ENCODE assay signal across 1 cellular context in the genomic region with DNA sequence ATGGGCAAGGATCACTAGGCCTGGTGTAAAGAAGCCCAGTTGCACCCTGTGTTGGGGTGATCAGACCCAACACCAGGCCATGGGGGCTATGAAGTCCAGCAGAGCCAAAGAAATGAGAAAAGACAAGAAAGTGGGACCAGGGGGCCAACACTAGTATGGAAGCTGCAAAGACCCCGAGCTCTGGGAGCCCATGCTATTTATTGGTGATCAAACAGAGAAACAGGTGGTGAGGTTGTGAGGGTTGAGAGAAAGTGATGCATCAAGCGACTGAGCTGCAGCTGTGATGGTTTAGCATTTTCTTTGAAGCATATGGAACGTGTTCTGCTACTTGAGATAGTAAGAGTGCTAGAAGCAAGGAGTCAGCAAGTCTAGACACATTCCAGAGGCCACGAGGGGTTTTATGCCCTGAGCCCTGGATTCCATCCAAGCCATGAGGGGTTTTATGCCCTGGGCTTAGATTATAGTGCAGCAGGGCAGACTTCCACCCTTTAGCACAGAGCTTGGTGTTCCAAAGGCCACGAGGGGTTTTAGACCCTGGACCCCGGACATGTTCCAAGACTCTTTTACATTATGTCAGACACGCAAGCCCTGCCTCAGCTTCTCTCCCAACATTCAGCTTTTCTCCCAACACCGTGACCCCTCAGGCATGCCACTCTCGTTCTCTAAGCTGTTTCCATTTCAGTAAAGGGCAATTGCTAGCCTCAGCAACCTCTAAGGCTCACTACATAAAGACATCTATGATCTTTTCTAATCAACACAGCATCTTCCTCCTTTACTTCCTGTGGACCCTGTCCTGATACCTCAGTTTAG.
A peak's percentile ranks its signal among the peaks of the same experiment; 100 is the strongest.
TF ChIP-seq lines count a peak whose summit lies in the region.

No MANE protein-coding gene starts in this region.

TF ChIP-seq in HepG2, 621 proteins besides CTCF, POLR2A, EP300 and RAD21 (continued from another document):
- TF ChIP-seq, protein P1, sequence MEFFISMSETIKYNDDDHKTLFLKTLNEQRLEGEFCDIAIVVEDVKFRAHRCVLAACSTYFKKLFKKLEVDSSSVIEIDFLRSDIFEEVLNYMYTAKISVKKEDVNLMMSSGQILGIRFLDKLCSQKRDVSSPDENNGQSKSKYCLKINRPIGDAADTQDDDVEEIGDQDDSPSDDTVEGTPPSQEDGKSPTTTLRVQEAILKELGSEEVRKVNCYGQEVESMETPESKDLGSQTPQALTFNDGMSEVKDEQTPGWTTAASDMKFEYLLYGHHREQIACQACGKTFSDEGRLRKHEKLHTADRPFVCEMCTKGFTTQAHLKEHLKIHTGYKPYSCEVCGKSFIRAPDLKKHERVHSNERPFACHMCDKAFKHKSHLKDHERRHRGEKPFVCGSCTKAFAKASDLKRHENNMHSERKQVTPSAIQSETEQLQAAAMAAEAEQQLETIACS (CRISPR knock-in tag; IDR thresholded peaks at IDR 0.05) = no peak
- TF ChIP-seq MTA1 (CRISPR knock-in tag; IDR thresholded peaks at IDR 0.05; ENCODE audit: borderline replicate concordance) (no peak), TAF15 (IDR thresholded peaks at IDR 0.05; ENCODE audit: low read depth, low read length, poor library complexity, severe bottlenecking) (no peak), ZBTB3 (CRISPR knock-in tag; IDR thresholded peaks at IDR 0.05; ENCODE audit: borderline replicate concordance, low read depth) (no peak), EEA1 (CRISPR knock-in tag; IDR thresholded peaks at IDR 0.05; ENCODE audit: borderline replicate concordance) (no peak), HHEX (CRISPR knock-in tag; IDR thresholded peaks at IDR 0.05) (no peak), ZNF564 (CRISPR knock-in tag; IDR thresholded peaks at IDR 0.05) (0 out of 2 replicates have a peak, but pooled peaks have one; percentile 6), ZBTB1 (CRISPR knock-in tag; IDR thresholded peaks at IDR 0.05; ENCODE audit: borderline replicate concordance) (no peak), ZNF724P (CRISPR knock-in tag; IDR thresholded peaks at IDR 0.05; ENCODE audit: borderline replicate concordance) (no peak), REXO4 (CRISPR knock-in tag; IDR thresholded peaks at IDR 0.05; ENCODE audit: borderline replicate concordance) (no peak), ZNF713 (CRISPR knock-in tag; IDR thresholded peaks at IDR 0.05) (no peak), ZBTB8A (CRISPR knock-in tag; IDR thresholded peaks at IDR 0.05; ENCODE audit: borderline replicate concordance, low read depth) (no peak), MTA3 (CRISPR knock-in tag; IDR thresholded peaks at IDR 0.05) (no peak), ZNF780A (CRISPR knock-in tag; IDR thresholded peaks at IDR 0.05) (no peak), SMAD3 (CRISPR knock-in tag; IDR thresholded peaks at IDR 0.05) (no peak), AGO2 (optimal IDR thresholded peaks at IDR 0.05; ENCODE audit: low read depth, low read length) (peak; percentile 33), PHF8 (CRISPR knock-in tag; IDR thresholded peaks at IDR 0.05) (peak; percentile 41; the same call in 1 of the 2 replicates), RFX1 (IDR thresholded peaks at IDR 0.05) (no peak), ZNF547 (CRISPR knock-in tag; IDR thresholded peaks at IDR 0.05) (no peak), SMC3 (IDR thresholded peaks at IDR 0.05; ENCODE audit: low read length) (no peak), ZSCAN22 (CRISPR knock-in tag; IDR thresholded peaks at IDR 0.05) (no peak)
- TF ChIP-seq, protein P2, sequence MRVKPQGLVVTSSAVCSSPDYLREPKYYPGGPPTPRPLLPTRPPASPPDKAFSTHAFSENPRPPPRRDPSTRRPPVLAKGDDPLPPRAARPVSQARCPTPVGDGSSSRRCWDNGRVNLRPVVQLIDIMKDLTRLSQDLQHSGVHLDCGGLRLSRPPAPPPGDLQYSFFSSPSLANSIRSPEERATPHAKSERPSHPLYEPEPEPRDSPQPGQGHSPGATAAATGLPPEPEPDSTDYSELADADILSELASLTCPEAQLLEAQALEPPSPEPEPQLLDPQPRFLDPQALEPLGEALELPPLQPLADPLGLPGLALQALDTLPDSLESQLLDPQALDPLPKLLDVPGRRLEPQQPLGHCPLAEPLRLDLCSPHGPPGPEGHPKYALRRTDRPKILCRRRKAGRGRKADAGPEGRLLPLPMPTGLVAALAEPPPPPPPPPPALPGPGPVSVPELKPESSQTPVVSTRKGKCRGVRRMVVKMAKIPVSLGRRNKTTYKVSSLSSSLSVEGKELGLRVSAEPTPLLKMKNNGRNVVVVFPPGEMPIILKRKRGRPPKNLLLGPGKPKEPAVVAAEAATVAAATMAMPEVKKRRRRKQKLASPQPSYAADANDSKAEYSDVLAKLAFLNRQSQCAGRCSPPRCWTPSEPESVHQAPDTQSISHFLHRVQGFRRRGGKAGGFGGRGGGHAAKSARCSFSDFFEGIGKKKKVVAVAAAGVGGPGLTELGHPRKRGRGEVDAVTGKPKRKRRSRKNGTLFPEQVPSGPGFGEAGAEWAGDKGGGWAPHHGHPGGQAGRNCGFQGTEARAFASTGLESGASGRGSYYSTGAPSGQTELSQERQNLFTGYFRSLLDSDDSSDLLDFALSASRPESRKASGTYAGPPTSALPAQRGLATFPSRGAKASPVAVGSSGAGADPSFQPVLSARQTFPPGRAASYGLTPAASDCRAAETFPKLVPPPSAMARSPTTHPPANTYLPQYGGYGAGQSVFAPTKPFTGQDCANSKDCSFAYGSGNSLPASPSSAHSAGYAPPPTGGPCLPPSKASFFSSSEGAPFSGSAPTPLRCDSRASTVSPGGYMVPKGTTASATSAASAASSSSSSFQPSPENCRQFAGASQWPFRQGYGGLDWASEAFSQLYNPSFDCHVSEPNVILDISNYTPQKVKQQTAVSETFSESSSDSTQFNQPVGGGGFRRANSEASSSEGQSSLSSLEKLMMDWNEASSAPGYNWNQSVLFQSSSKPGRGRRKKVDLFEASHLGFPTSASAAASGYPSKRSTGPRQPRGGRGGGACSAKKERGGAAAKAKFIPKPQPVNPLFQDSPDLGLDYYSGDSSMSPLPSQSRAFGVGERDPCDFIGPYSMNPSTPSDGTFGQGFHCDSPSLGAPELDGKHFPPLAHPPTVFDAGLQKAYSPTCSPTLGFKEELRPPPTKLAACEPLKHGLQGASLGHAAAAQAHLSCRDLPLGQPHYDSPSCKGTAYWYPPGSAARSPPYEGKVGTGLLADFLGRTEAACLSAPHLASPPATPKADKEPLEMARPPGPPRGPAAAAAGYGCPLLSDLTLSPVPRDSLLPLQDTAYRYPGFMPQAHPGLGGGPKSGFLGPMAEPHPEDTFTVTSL (CRISPR knock-in tag; IDR thresholded peaks at IDR 0.05; ENCODE audit: borderline replicate concordance) = no peak
- TF ChIP-seq, protein P3, sequence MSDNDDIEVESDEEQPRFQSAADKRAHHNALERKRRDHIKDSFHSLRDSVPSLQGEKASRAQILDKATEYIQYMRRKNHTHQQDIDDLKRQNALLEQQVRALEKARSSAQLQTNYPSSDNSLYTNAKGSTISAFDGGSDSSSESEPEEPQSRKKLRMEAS (IDR thresholded peaks at IDR 0.05) = no peak; the same call in 1 of the 2 replicates
- TF ChIP-seq, protein P4, sequence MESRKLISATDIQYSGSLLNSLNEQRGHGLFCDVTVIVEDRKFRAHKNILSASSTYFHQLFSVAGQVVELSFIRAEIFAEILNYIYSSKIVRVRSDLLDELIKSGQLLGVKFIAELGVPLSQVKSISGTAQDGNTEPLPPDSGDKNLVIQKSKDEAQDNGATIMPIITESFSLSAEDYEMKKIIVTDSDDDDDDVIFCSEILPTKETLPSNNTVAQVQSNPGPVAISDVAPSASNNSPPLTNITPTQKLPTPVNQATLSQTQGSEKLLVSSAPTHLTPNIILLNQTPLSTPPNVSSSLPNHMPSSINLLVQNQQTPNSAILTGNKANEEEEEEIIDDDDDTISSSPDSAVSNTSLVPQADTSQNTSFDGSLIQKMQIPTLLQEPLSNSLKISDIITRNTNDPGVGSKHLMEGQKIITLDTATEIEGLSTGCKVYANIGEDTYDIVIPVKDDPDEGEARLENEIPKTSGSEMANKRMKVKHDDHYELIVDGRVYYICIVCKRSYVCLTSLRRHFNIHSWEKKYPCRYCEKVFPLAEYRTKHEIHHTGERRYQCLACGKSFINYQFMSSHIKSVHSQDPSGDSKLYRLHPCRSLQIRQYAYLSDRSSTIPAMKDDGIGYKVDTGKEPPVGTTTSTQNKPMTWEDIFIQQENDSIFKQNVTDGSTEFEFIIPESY (CRISPR knock-in tag; IDR thresholded peaks at IDR 0.05) = no peak
- TF ChIP-seq, protein P5, sequence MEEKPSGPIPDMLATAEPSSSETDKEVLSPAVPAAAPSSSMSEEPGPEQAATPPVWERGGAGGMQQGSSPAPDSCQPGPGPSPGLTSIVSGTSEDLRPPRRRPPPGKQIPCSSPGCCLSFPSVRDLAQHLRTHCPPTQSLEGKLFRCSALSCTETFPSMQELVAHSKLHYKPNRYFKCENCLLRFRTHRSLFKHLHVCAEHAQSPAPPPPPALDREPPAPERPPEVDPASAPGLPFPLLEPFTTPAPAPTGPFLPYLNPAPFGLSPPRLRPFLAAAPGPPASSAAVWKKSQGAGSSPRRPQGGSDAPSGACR (CRISPR knock-in tag; IDR thresholded peaks at IDR 0.05) = no peak
- TF ChIP-seq, protein P6, sequence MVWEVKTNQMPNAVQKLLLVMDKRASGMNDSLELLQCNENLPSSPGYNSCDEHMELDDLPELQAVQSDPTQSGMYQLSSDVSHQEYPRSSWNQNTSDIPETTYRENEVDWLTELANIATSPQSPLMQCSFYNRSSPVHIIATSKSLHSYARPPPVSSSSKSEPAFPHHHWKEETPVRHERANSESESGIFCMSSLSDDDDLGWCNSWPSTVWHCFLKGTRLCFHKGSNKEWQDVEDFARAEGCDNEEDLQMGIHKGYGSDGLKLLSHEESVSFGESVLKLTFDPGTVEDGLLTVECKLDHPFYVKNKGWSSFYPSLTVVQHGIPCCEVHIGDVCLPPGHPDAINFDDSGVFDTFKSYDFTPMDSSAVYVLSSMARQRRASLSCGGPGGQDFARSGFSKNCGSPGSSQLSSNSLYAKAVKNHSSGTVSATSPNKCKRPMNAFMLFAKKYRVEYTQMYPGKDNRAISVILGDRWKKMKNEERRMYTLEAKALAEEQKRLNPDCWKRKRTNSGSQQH (CRISPR knock-in tag; IDR thresholded peaks at IDR 0.05; ENCODE audit: low read depth) = no peak
- TF ChIP-seq, protein P7, sequence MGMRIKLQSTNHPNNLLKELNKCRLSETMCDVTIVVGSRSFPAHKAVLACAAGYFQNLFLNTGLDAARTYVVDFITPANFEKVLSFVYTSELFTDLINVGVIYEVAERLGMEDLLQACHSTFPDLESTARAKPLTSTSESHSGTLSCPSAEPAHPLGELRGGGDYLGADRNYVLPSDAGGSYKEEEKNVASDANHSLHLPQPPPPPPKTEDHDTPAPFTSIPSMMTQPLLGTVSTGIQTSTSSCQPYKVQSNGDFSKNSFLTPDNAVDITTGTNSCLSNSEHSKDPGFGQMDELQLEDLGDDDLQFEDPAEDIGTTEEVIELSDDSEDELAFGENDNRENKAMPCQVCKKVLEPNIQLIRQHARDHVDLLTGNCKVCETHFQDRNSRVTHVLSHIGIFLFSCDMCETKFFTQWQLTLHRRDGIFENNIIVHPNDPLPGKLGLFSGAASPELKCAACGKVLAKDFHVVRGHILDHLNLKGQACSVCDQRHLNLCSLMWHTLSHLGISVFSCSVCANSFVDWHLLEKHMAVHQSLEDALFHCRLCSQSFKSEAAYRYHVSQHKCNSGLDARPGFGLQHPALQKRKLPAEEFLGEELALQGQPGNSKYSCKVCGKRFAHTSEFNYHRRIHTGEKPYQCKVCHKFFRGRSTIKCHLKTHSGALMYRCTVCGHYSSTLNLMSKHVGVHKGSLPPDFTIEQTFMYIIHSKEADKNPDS (CRISPR knock-in tag; IDR thresholded peaks at IDR 0.05) = no peak
- TF ChIP-seq, protein P8, sequence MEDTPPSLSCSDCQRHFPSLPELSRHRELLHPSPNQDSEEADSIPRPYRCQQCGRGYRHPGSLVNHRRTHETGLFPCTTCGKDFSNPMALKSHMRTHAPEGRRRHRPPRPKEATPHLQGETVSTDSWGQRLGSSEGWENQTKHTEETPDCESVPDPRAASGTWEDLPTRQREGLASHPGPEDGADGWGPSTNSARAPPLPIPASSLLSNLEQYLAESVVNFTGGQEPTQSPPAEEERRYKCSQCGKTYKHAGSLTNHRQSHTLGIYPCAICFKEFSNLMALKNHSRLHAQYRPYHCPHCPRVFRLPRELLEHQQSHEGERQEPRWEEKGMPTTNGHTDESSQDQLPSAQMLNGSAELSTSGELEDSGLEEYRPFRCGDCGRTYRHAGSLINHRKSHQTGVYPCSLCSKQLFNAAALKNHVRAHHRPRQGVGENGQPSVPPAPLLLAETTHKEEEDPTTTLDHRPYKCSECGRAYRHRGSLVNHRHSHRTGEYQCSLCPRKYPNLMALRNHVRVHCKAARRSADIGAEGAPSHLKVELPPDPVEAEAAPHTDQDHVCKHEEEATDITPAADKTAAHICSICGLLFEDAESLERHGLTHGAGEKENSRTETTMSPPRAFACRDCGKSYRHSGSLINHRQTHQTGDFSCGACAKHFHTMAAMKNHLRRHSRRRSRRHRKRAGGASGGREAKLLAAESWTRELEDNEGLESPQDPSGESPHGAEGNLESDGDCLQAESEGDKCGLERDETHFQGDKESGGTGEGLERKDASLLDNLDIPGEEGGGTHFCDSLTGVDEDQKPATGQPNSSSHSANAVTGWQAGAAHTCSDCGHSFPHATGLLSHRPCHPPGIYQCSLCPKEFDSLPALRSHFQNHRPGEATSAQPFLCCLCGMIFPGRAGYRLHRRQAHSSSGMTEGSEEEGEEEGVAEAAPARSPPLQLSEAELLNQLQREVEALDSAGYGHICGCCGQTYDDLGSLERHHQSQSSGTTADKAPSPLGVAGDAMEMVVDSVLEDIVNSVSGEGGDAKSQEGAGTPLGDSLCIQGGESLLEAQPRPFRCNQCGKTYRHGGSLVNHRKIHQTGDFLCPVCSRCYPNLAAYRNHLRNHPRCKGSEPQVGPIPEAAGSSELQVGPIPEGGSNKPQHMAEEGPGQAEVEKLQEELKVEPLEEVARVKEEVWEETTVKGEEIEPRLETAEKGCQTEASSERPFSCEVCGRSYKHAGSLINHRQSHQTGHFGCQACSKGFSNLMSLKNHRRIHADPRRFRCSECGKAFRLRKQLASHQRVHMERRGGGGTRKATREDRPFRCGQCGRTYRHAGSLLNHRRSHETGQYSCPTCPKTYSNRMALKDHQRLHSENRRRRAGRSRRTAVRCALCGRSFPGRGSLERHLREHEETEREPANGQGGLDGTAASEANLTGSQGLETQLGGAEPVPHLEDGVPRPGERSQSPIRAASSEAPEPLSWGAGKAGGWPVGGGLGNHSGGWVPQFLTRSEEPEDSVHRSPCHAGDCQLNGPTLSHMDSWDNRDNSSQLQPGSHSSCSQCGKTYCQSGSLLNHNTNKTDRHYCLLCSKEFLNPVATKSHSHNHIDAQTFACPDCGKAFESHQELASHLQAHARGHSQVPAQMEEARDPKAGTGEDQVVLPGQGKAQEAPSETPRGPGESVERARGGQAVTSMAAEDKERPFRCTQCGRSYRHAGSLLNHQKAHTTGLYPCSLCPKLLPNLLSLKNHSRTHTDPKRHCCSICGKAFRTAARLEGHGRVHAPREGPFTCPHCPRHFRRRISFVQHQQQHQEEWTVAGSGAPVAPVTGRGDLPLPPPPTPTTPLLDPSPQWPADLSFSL (CRISPR knock-in tag; IDR thresholded peaks at IDR 0.05) = no peak
- TF ChIP-seq, protein P9, sequence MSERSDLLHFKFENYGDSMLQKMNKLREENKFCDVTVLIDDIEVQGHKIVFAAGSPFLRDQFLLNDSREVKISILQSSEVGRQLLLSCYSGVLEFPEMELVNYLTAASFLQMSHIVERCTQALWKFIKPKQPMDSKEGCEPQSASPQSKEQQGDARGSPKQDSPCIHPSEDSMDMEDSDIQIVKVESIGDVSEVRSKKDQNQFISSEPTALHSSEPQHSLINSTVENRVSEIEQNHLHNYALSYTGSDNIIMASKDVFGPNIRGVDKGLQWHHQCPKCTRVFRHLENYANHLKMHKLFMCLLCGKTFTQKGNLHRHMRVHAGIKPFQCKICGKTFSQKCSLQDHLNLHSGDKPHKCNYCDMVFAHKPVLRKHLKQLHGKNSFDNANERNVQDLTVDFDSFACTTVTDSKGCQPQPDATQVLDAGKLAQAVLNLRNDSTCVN (CRISPR knock-in tag; IDR thresholded peaks at IDR 0.05; ENCODE audit: borderline replicate concordance) = no peak
